Comparison of ENCODE assay signal across 1 cellular context in genomic region chr11:64148200-64148916, GRCh38.
TF ChIP-seq lines count a peak whose summit lies in the region.

No MANE protein-coding gene starts in this region.

TF ChIP-seq in GM12878, 131 proteins besides CTCF, POLR2A, EP300 and RAD21:
- TF ChIP-seq YY1 (IDR thresholded peaks at IDR 0.05; ENCODE audit: low read depth, low read length) (0 out of 2 replicates have a peak, but pooled peaks have one; percentile 28), E4F1 (IDR thresholded peaks at IDR 0.05; ENCODE audit: borderline replicate concordance, partially characterized antibody) (no peak), NFIC (IDR thresholded peaks at IDR 0.05; ENCODE audit: low read depth, low read length) (no peak), SMC3 (IDR thresholded peaks at IDR 0.05; ENCODE audit: borderline replicate concordance, low read length) (peak; percentile 86)
